In genomic region chr5:143582176-143582575, GRCh38 we compare ENCODE assay signal across 2 cellular contexts.
TF ChIP-seq lines count a peak whose summit lies in the region.

No MANE protein-coding gene starts in this region.

TF ChIP-seq in A549, 52 proteins besides CTCF, POLR2A, EP300 and RAD21:
- TF ChIP-seq, protein P1, sequence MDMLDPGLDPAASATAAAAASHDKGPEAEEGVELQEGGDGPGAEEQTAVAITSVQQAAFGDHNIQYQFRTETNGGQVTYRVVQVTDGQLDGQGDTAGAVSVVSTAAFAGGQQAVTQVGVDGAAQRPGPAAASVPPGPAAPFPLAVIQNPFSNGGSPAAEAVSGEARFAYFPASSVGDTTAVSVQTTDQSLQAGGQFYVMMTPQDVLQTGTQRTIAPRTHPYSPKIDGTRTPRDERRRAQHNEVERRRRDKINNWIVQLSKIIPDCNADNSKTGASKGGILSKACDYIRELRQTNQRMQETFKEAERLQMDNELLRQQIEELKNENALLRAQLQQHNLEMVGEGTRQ (IDR thresholded peaks at IDR 0.05) = no peak
- TF ChIP-seq ZSCAN20 (CRISPR knock-in tag; IDR thresholded peaks at IDR 0.05) = no peak
- TF ChIP-seq SMC3 (IDR thresholded peaks at IDR 0.05) = no peak
- no peak for TF ChIP-seq HOXB13 (CRISPR knock-in tag; IDR thresholded peaks at IDR 0.05; ENCODE audit: low read depth)
- TF ChIP-seq CEBPB (IDR thresholded peaks at IDR 0.05) = no peak
- no peak for TF ChIP-seq MAZ (IDR thresholded peaks at IDR 0.05; ENCODE audit: borderline replicate concordance, low read depth, low read length)
- TF ChIP-seq EHF (CRISPR knock-in tag; IDR thresholded peaks at IDR 0.05) = no peak
- TF ChIP-seq FOSB (CRISPR knock-in tag; IDR thresholded peaks at IDR 0.05) = no peak
- TF ChIP-seq HOXA7 (CRISPR knock-in tag; IDR thresholded peaks at IDR 0.05) = no peak
- no peak for TF ChIP-seq JUN (IDR thresholded peaks at IDR 0.05)
- no peak for TF ChIP-seq CBX8 (IDR thresholded peaks at IDR 0.05)

TF ChIP-seq in K562, 482 proteins besides CTCF, POLR2A, EP300 and RAD21 (continued from another document):
- no peak for TF ChIP-seq CEBPZ (IDR thresholded peaks at IDR 0.05; ENCODE audit: borderline replicate concordance, low read depth, low read length)
- TF ChIP-seq ZNF318 (IDR thresholded peaks at IDR 0.05; ENCODE audit: borderline replicate concordance in 1 of 2, low read depth in 1 of 2) = no peak
